ENCODE assay signal across 8 cellular contexts in genomic region chr13:27374650-27375049, GRCh38.
A peak's percentile ranks its signal among the peaks of the same experiment; 100 is the strongest.
DNase-seq lines count a peak whose midpoint lies in the region; ATAC-seq and TF ChIP-seq lines count a peak whose summit lies in the region.

No MANE protein-coding gene starts in this region.

- peak; percentile 77 for DNase-seq in ELF-1 (ENCODE audit: low read depth, low spot score)
- peak; percentile 32 for DNase-seq in NCI-H345 treated with DMSO at 0.1 percent for 48 hours (lab: John Stamatoyannopoulos, UW; ENCODE audit: unreplicated experiment)
- peak; percentile 37 for DNase-seq in activated CD4-positive, alpha-beta T cell treated with anti-CD3 and anti-CD28 coated beads for 1 hour
- DNase-seq in choroid plexus epithelial cell (ENCODE audit: low read depth), result peak; percentile 91
- DNase-seq in left kidney (ENCODE audit: low read depth, low spot score), result peak; percentile 90
- peak; percentile 29 to 60 for DNase-seq in stimulated activated CD4-positive, alpha-beta T cell treated with anti-CD3 and anti-CD28 coated beads, Interleukin-4, amount 100 ng/mL, for 48 hours (ENCODE audit: low read depth in 2 of 2)

- peak; percentile 90 for TF ChIP-seq CTCF in choroid plexus epithelial cell (conservative IDR thresholded peaks at IDR 0.05; ENCODE audit: low read depth, low read length)

- no peak overlapping the region for H3K4me3 ChIP-seq in choroid plexus epithelial cell (ENCODE audit: low read depth, low read length)

- peak; percentile 67 for ATAC-seq in HG02759 (IDR thresholded peaks at IDR 0.05; ENCODE audit: unreplicated experiment)
- no peak for ATAC-seq in HG03457 (IDR thresholded peaks at IDR 0.05; ENCODE audit: unreplicated experiment)

Comparison
In these comparisons a context has a peak if more than half of its experiments do, and no peak if none do; other contexts are left out.
1. DNase-seq: peak in every context shown above with its lines; median percentile 91 in choroid plexus epithelial cell; 90 in left kidney; 77 in ELF-1; 44 in stimulated activated CD4-positive, alpha-beta T cell treated with anti-CD3 and anti-CD28 coated beads, Interleukin-4, amount 100 ng/mL, for 48 hours; 37 in activated CD4-positive, alpha-beta T cell treated with anti-CD3 and anti-CD28 coated beads for 1 hour; 32 in NCI-H345 treated with DMSO at 0.1 percent for 48 hours.